In the genomic region with DNA sequence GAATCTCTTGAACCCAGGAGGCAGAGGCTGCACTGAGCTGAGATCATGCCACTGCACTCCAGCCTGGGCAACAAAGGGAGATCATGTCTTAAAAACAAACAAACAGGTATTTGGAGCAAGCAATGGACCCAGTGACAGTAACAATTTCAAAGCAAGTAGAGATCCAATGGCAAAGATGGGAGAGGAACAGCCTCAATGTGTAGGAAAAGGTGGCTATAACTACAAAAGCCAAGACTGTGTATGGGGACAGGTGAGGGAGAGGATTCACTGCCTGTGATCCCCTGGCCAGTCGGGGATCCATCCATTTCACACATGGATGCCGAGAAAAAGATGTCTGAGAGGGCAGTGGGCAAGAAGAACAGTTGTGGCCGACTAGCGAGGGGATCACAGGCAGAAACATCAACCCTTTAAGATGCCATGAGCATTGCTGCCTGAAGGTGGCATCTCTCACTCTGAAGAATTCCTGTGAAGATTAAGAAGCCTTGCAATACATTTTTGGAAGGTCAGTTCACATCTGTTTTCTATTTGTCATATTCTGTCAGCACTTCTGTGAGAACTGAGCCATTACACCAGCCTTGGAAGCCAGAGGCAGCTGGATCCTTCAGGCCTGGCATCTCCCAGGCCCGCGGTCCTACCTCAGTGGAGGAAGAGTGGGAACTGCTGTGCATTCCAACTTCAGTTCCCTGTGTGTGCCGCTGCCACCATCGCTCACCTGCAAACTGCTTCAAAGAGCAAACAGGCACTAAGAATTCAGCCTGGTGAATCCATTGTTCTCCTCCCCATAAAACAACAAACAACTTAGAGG, we compare ENCODE assay signal across 9 cellular contexts. TPM values are rescaled to one million over a fixed set of nuclear protein-coding genes. Genes with fewer than 3 reads are reported as not detected.
DNase-seq lines count a peak whose midpoint lies in the region; ATAC-seq and TF ChIP-seq lines count a peak whose summit lies in the region.
"Had no signal": no experiment of that assay in that cellular context is flagged by ENCODE, and none has a peak within 500 bp of the region (broad histone marks: within the 10 kb centered on the region; RNA-seq: fewer than 3 reads in every experiment).

No MANE protein-coding gene starts in this region.

- DNase-seq in NCI-H82 (lab: John Stamatoyannopoulos, UW) (peak; percentile 64), NCI-H82 treated with DMSO at 0.1 percent for 48 hours (lab: John Stamatoyannopoulos, UW; ENCODE audit: unreplicated experiment) (no peak), KBM-7 (peak; percentile 46), glutamatergic neuron (peak; percentile 28)
- DNase-seq in activated CD4-positive, alpha-beta memory T cell treated with anti-CD3 and anti-CD28 coated beads for 36 hours = peak; percentile 15
- DNase-seq in activated T-helper 1 cell treated with anti-CD3 and anti-CD28 coated beads, Interleukin-12 subunit alpha, Interleukin-12 subunit beta, Interleukin-2, Interleukin-4 antibody, amounts not matched to agents 30 ng/mL and 10 ng/mL and 1 ng/mL, durations not matched to agents 14 hours and 24 hours and 36 hours (ENCODE audit: low spot score) = no peak

- H3K4me3 ChIP-seq in parathyroid adenoma (ENCODE audit: low read depth, low read length) = no peak overlapping the region

- H3K36me3 Mint-ChIP-seq in activated CD4-positive, alpha-beta memory T cell treated with anti-CD3 and anti-CD28 coated beads for 36 hours = no peaks in the 10 kb centered on the region
- H3K36me3 Mint-ChIP-seq in glutamatergic neuron (ENCODE audit: unreplicated experiment) = no peaks in the 10 kb centered on the region
- H3K36me3 Mint-ChIP-seq in activated T-helper 1 cell treated with anti-CD3 and anti-CD28 coated beads, Interleukin-12 subunit alpha, Interleukin-12 subunit beta, Interleukin-2, Interleukin-4 antibody, amounts not matched to agents 30 ng/mL and 10 ng/mL and 1 ng/mL, durations not matched to agents 14 hours and 24 hours and 36 hours (ENCODE audit: low read depth) = no peaks in the 10 kb centered on the region

- ATAC-seq in HG03025 (IDR thresholded peaks at IDR 0.05; ENCODE audit: low FRiP score, unreplicated experiment) = no peak

- in situ Hi-C loops in KBM-7 (cut with MboI; ENCODE audit: low pct_unique_long_range_greater_than_20kb, low sequenced_read_pairs) = no loop called here

- H3K4me1 ChIP-seq in parathyroid adenoma = peaks cover 6% of the 10 kb centered on the region

- no peaks in the 10 kb centered on the region for H3K27me3 Mint-ChIP-seq in activated CD4-positive, alpha-beta memory T cell treated with anti-CD3 and anti-CD28 coated beads for 36 hours
- no peaks in the 10 kb centered on the region for H3K27me3 Mint-ChIP-seq in glutamatergic neuron (ENCODE audit: unreplicated experiment)
- no peaks in the 10 kb centered on the region for H3K27me3 Mint-ChIP-seq in activated T-helper 1 cell treated with anti-CD3 and anti-CD28 coated beads, Interleukin-12 subunit alpha, Interleukin-12 subunit beta, Interleukin-2, Interleukin-4 antibody, amounts not matched to agents 30 ng/mL and 10 ng/mL and 1 ng/mL, durations not matched to agents 14 hours and 24 hours and 36 hours (ENCODE audit: insufficient read depth)

- no peaks in the 10 kb centered on the region for H3K27me3 ChIP-seq in parathyroid adenoma (ENCODE audit: control insufficient read depth, insufficient read depth, low read length)

- H3K36me3 ChIP-seq in parathyroid adenoma (ENCODE audit: control insufficient read depth, insufficient read depth, low read length) = no peaks in the 10 kb centered on the region

- no peaks in the 10 kb centered on the region for H3K9me3 Mint-ChIP-seq in activated CD4-positive, alpha-beta memory T cell treated with anti-CD3 and anti-CD28 coated beads for 36 hours
- peaks cover 2% of the 10 kb centered on the region for H3K9me3 Mint-ChIP-seq in glutamatergic neuron (ENCODE audit: unreplicated experiment)
- H3K9me3 Mint-ChIP-seq in activated T-helper 1 cell treated with anti-CD3 and anti-CD28 coated beads, Interleukin-12 subunit alpha, Interleukin-12 subunit beta, Interleukin-2, Interleukin-4 antibody, amounts not matched to agents 30 ng/mL and 10 ng/mL and 1 ng/mL, durations not matched to agents 14 hours and 24 hours and 36 hours = no peaks in the 10 kb centered on the region

- H3K9me3 ChIP-seq in parathyroid adenoma (ENCODE audit: control insufficient read depth, low read length) = no peaks in the 10 kb centered on the region

- peak overlapping the region; percentile 48 for H3K4me2 ChIP-seq in parathyroid adenoma (ENCODE audit: low read length)

- TF ChIP-seq CTCF in glutamatergic neuron (IDR thresholded peaks at IDR 0.05; ENCODE audit: partially characterized antibody, unreplicated experiment) (peak; percentile 53), parathyroid adenoma (IDR thresholded peaks at IDR 0.05) (peak; percentile 82)

- no peaks in the 10 kb centered on the region for H3K4me1 Mint-ChIP-seq in activated CD4-positive, alpha-beta memory T cell treated with anti-CD3 and anti-CD28 coated beads for 36 hours (ENCODE audit: low read depth)
- no peaks in the 10 kb centered on the region for H3K4me1 Mint-ChIP-seq in glutamatergic neuron (ENCODE audit: low read depth, unreplicated experiment)
- H3K4me1 Mint-ChIP-seq in activated T-helper 1 cell treated with anti-CD3 and anti-CD28 coated beads, Interleukin-12 subunit alpha, Interleukin-12 subunit beta, Interleukin-2, Interleukin-4 antibody, amounts not matched to agents 30 ng/mL and 10 ng/mL and 1 ng/mL, durations not matched to agents 14 hours and 24 hours and 36 hours (ENCODE audit: low read depth) = no peaks in the 10 kb centered on the region

- peak overlapping the region; percentile 45 for H3K27ac ChIP-seq in parathyroid adenoma
- H3K27ac ChIP-seq: epithelial cell of prostate had no signal

- POLR2A ChIA-PET in activated CD4-positive, alpha-beta memory T cell treated with anti-CD3 and anti-CD28 coated beads for 36 hours (lab: Charles Lee) = no interaction called here

- H3K79me2 ChIP-seq in parathyroid adenoma = no peaks in the 10 kb centered on the region

- intact Hi-C loops in activated CD4-positive, alpha-beta memory T cell treated with anti-CD3 and anti-CD28 coated beads for 36 hours (cut with micrococcal nuclease) = loop anchor here (1.0 kb wide), 1 partner anchor 155 kb away; no protein-coding TSS in a partner anchor
- intact Hi-C loops in activated T-helper 1 cell treated with anti-CD3 and anti-CD28 coated beads, Interleukin-12 subunit alpha, Interleukin-12 subunit beta, Interleukin-2, Interleukin-4 antibody, amounts not matched to agents 30 ng/mL and 10 ng/mL and 1 ng/mL, durations not matched to agents 14 hours and 24 hours and 36 hours (cut with micrococcal nuclease) = loop anchor here (1.0 kb wide), 1 partner anchor 156 kb away; no protein-coding TSS in a partner anchor

- H2AFZ ChIP-seq in parathyroid adenoma = peak overlapping the region; percentile 82

- H3K9ac ChIP-seq in parathyroid adenoma = no peak overlapping the region

- H3K27ac Mint-ChIP-seq in activated CD4-positive, alpha-beta memory T cell treated with anti-CD3 and anti-CD28 coated beads for 36 hours = no peak overlapping the region
- no peak overlapping the region for H3K27ac Mint-ChIP-seq in glutamatergic neuron (ENCODE audit: unreplicated experiment)
- no peak overlapping the region for H3K27ac Mint-ChIP-seq in activated T-helper 1 cell treated with anti-CD3 and anti-CD28 coated beads, Interleukin-12 subunit alpha, Interleukin-12 subunit beta, Interleukin-2, Interleukin-4 antibody, amounts not matched to agents 30 ng/mL and 10 ng/mL and 1 ng/mL, durations not matched to agents 14 hours and 24 hours and 36 hours

- no peak overlapping the region for H3K4me3 Mint-ChIP-seq in activated CD4-positive, alpha-beta memory T cell treated with anti-CD3 and anti-CD28 coated beads for 36 hours
- no peak overlapping the region for H3K4me3 Mint-ChIP-seq in glutamatergic neuron (ENCODE audit: unreplicated experiment)
- H3K4me3 Mint-ChIP-seq in activated T-helper 1 cell treated with anti-CD3 and anti-CD28 coated beads, Interleukin-12 subunit alpha, Interleukin-12 subunit beta, Interleukin-2, Interleukin-4 antibody, amounts not matched to agents 30 ng/mL and 10 ng/mL and 1 ng/mL, durations not matched to agents 14 hours and 24 hours and 36 hours = no peak overlapping the region

- CTCF ChIA-PET in activated CD4-positive, alpha-beta memory T cell treated with anti-CD3 and anti-CD28 coated beads for 36 hours (lab: Charles Lee) = no interaction called here

RNA-seq across cellular contexts. Expression of a gene that starts 54.5 kb away (rescaled TPM):
- total RNA-seq in activated CD4-positive, alpha-beta memory T cell treated with anti-CD3 and anti-CD28 coated beads for 36 hours = 1 to 10 TPM; 8.6 to 9.5 TPM
- total RNA-seq in glutamatergic neuron (ENCODE audit: unreplicated experiment) = 26.7 TPM
- 13.1 and 13.7 TPM in 2 replicates for total RNA-seq in activated T-helper 1 cell treated with anti-CD3 and anti-CD28 coated beads, Interleukin-12 subunit alpha, Interleukin-12 subunit beta, Interleukin-2, Interleukin-4 antibody, amounts not matched to agents 30 ng/mL and 10 ng/mL and 1 ng/mL, durations not matched to agents 14 hours and 24 hours and 36 hours

RNA-seq across cellular contexts. Expression of a gene that starts 56.1 kb away (rescaled TPM):
- 10 to 100 TPM; 50.4 to 50.6 TPM for total RNA-seq in activated CD4-positive, alpha-beta memory T cell treated with anti-CD3 and anti-CD28 coated beads for 36 hours
- total RNA-seq in glutamatergic neuron (ENCODE audit: unreplicated experiment) = 27.3 TPM
- 45.2 and 47.2 TPM in 2 replicates for total RNA-seq in activated T-helper 1 cell treated with anti-CD3 and anti-CD28 coated beads, Interleukin-12 subunit alpha, Interleukin-12 subunit beta, Interleukin-2, Interleukin-4 antibody, amounts not matched to agents 30 ng/mL and 10 ng/mL and 1 ng/mL, durations not matched to agents 14 hours and 24 hours and 36 hours

Comparison
In these comparisons a context has a peak if more than half of its experiments do, and no peak if none do; other contexts are left out.
1. DNase-seq: peak in NCI-H82 (single experiment), KBM-7 (single experiment), activated CD4-positive, alpha-beta memory T cell treated with anti-CD3 and anti-CD28 coated beads for 36 hours (single experiment) and glutamatergic neuron (single experiment); none in NCI-H82 treated with DMSO at 0.1 percent for 48 hours (single experiment) and activated T-helper 1 cell treated with anti-CD3 and anti-CD28 coated beads, Interleukin-12 subunit alpha, Interleukin-12 subunit beta, Interleukin-2, Interleukin-4 antibody, amounts not matched to agents 30 ng/mL and 10 ng/mL and 1 ng/mL, durations not matched to agents 14 hours and 24 hours and 36 hours (single experiment).